32 cellular contexts compared by ENCODE assay signal in genomic region chr1:43044572-43045361, GRCh38.
"Had no signal": no experiment of that assay in that cellular context is flagged by ENCODE, and none has a peak within 500 bp of the region (broad histone marks: within the 10 kb centered on the region; RNA-seq: fewer than 3 reads in every experiment).

No MANE protein-coding gene starts in this region.

- H3K4me1 ChIP-seq: adrenal gland had no signal

- DNase-seq: activated CD4-positive, alpha-beta memory T cell treated with anti-CD3 and anti-CD28 coated beads for 36 hours; activated CD4-positive, alpha-beta T cell treated with anti-CD3 and anti-CD28 coated beads for 36 hours; activated CD4-positive, alpha-beta T cell treated with anti-CD3 and anti-CD28 coated beads, Interleukin-2, amount 50 U/mL, for 1 hour; activated CD8-positive, alpha-beta memory T cell treated with anti-CD3 and anti-CD28 coated beads, Interleukin-2, amount 50 U/mL, for 4 hours; activated gamma-delta T cell treated with Interleukin-2 at 50 U/mL for 16 hours; activated naive CD4-positive, alpha-beta T cell treated with anti-CD3 and anti-CD28 coated beads for 36 hours; activated T-cell treated with anti-CD3 and anti-CD28 coated beads for 4 hours; activated T-cell treated with anti-CD3 and anti-CD28 coated beads, Interleukin-2, amount 50 U/mL, for 4 hours; anterior cingulate cortex; brain microvascular endothelial cell; MM.1S; MV-4-11; NCI-H1092; NCI-H1436 treated with DMSO at 0.1 percent for 48 hours; NCI-H1694 treated with DMSO at 0.1 percent for 48 hours; NCI-H2029; NCI-H2107; NCI-H2171; NCI-H510A; NCI-H526; NCI-H748 treated with DMSO at 0.1 percent for 48 hours; NK-92 treated with Interleukin-12 subunit alpha and Interleukin-12 subunit beta, amount 100 ng/mL, for 24 hours; PC-9; Right ventricle myocardium superior had no signal

- FAIRE-seq: RCC 7860, TTC549 had no signal

- H3K4me3 ChIP-seq: adrenal gland, cardiac muscle cell, PC-9 had no signal

- H3K36me3 ChIP-seq: adrenal gland, brain microvascular endothelial cell, cardiac muscle cell had no signal

- H3K27ac ChIP-seq: adrenal gland, brain microvascular endothelial cell, cardiac muscle cell, KMS-11, PC-9 had no signal

- ATAC-seq: activated CD4-positive, alpha-beta T cell treated with anti-CD3 and anti-CD28 coated beads for 36 hours; activated CD4-positive, CD25-positive, alpha-beta regulatory T cell treated with anti-CD3 and anti-CD28 coated beads, Interleukin-2, amount 50 U/mL, for 24 hours; activated naive CD4-positive, alpha-beta T cell treated with anti-CD3 and anti-CD28 coated beads, Interleukin-2, amount 50 U/mL, for 72 hours; activated T-cell treated with anti-CD3 and anti-CD28 coated beads, Interleukin-2, amount 50 U/mL, for 4 hours; WTC11 had no signal

- H3K9me3 ChIP-seq: adrenal gland had no signal

- H3K27me3 ChIP-seq: adrenal gland, brain microvascular endothelial cell, cardiac muscle cell had no signal

- H3K4me2 ChIP-seq: KMS-11, PC-9 had no signal

- H2AFZ ChIP-seq: PC-9 had no signal

- H3K9ac ChIP-seq: KMS-11 had no signal
